In genomic region chr3:188123170-188123920, GRCh38 we compare ENCODE assay signal across 11 cellular contexts. TPM values are rescaled to one million over a fixed set of nuclear protein-coding genes. Genes with fewer than 3 reads are reported as not detected.
DNase-seq lines count a peak whose midpoint lies in the region; ATAC-seq, FAIRE-seq and TF ChIP-seq lines count a peak whose summit lies in the region.
"Had no signal": no experiment of that assay in that cellular context is flagged by ENCODE, and none has a peak within 500 bp of the region (broad histone marks: within the 10 kb centered on the region; RNA-seq: fewer than 3 reads in every experiment).

No MANE protein-coding gene starts in this region.

- no peak for TF ChIP-seq POLR2A in esophagus muscularis mucosa (IDR thresholded peaks at IDR 0.05; ENCODE audit: low read depth)

- no peaks in the 10 kb centered on the region for H3K9me3 ChIP-seq in esophagus muscularis mucosa
- H3K9me3 ChIP-seq in small intestine (ENCODE audit: control insufficient read depth, low read depth), result no peaks in the 10 kb centered on the region

- no peak overlapping the region for H3K4me3 Mint-ChIP-seq in effector memory CD8-positive, alpha-beta T cell
- H3K4me3 Mint-ChIP-seq: GM23338 had no signal

- no peak for FAIRE-seq in small intestine (lab: Jason Lieb, UNC)

- H3K4me3 ChIP-seq in esophagus muscularis mucosa (no peak overlapping the region), small intestine (ENCODE audit: low read depth in 1 of 2, low read length in 2 of 2) (no peak overlapping the region)
- H3K4me3 ChIP-seq: GM23338 had no signal

- no peak for TF ChIP-seq EP300 in esophagus muscularis mucosa (IDR thresholded peaks at IDR 0.05)

- intact Hi-C loops in esophagus muscularis mucosa (cut with DNase I), result no loop called here

- no peaks in the 10 kb centered on the region for H3K36me3 Mint-ChIP-seq in effector memory CD8-positive, alpha-beta T cell (ENCODE audit: insufficient read depth)

- H3K4me1 ChIP-seq in esophagus muscularis mucosa (peaks cover 4 to 63% (median 54%) of the 10 kb centered on the region in 4 donors), small intestine (ENCODE audit: control insufficient read depth in 2 of 2, insufficient read depth in 1 of 2, low read depth in 1 of 2, low read length in 1 of 2) (peaks cover 0 to 1% of the 10 kb centered on the region in 2 donors)

- no peak overlapping the region for H3K27ac Mint-ChIP-seq in effector memory CD8-positive, alpha-beta T cell
- H3K27ac Mint-ChIP-seq: GM23338 had no signal

- no peaks in the 10 kb centered on the region for H3K27me3 ChIP-seq in esophagus muscularis mucosa
- H3K27me3 ChIP-seq in small intestine (ENCODE audit: control insufficient read depth in 2 of 2, insufficient read depth in 2 of 2, low read length in 2 of 2), result no peaks in the 10 kb centered on the region

- H3K36me3 ChIP-seq in esophagus muscularis mucosa (no peaks in the 10 kb centered on the region), small intestine (ENCODE audit: control insufficient read depth in 2 of 2, insufficient read depth in 2 of 2, low read length in 2 of 2) (no peaks in the 10 kb centered on the region)

- no peak for ATAC-seq in effector memory CD8-positive, alpha-beta T cell (replicated peaks)
- ATAC-seq: GM23338 had no signal

- no peaks in the 10 kb centered on the region for H3K4me1 Mint-ChIP-seq in effector memory CD8-positive, alpha-beta T cell (ENCODE audit: low read depth in 2 of 2)

- H3K27ac ChIP-seq in esophagus muscularis mucosa (replicated peaks in 1 of 4) (peak overlapping the region; percentile 28 to 78 (median 76)), small intestine (ENCODE audit: low read depth in 1 of 2, low read length in 1 of 2) (no peak overlapping the region)

- H3K27me3 Mint-ChIP-seq in effector memory CD8-positive, alpha-beta T cell, result no peaks in the 10 kb centered on the region

- TF ChIP-seq CTCF in esophagus muscularis mucosa (IDR thresholded peaks at IDR 0.05) (no peak), GM20000 (IDR thresholded peaks at IDR 0.05; ENCODE audit: extremely low read depth, missing control alignments) (no peak)

- peak; percentile 65 for DNase-seq in SIG-M5 treated with dmso at 0.1 percent for 504 hours (lab: John Stamatoyannopoulos, UW; ENCODE audit: unreplicated experiment)
- DNase-seq in SIG-M5 (lab: John Stamatoyannopoulos, UW), result no peak
- peak; percentile 86 for DNase-seq in NOMO-1 treated with DMSO at 0.1 percent for 48 hours (lab: John Stamatoyannopoulos, UW; ENCODE audit: unreplicated experiment)
- DNase-seq in esophagus muscularis mucosa (ENCODE audit: extremely low spot score), result no peak
- DNase-seq in small intestine, result peak; percentile 8
- no peak for DNase-seq in effector memory CD8-positive, alpha-beta T cell
- DNase-seq in GM20000 (ENCODE audit: low spot score), result no peak
- no peak for DNase-seq in GM19238 (ENCODE audit: insufficient read length, low spot score)
- DNase-seq: 8988T, caudate nucleus had no signal

- no peaks in the 10 kb centered on the region for H3K9me3 Mint-ChIP-seq in effector memory CD8-positive, alpha-beta T cell
- H3K9me3 Mint-ChIP-seq: GM23338 had no signal

- WGBS in esophagus muscularis mucosa, result 70% methylated on average over 6 of the region's 6 CpGs
- 53 to 66% (median 63%) methylated on average over 6 of the region's 6 CpGs for WGBS in small intestine, 3 donors

RNA-seq across cellular contexts. Expression of gene LPP, which starts 30.6 kb away (rescaled TPM):
- 1,000 to 10,000 TPM; 1,872 to 3,079 (median 2,300) TPM for total RNA-seq in esophagus muscularis mucosa
- polyA plus RNA-seq in small intestine, result 10 to 100 TPM in 1 of 3 donors, 1 to 10 TPM in 2; 5.4 to 19.3 (median 5.6) TPM

Comparison
In these comparisons a context has a peak if more than half of its experiments do, and no peak if none do; other contexts are left out.
1. DNase-seq: peak in SIG-M5 treated with dmso at 0.1 percent for 504 hours (single experiment), NOMO-1 treated with DMSO at 0.1 percent for 48 hours (single experiment) and small intestine (single experiment); none in SIG-M5 (single experiment), esophagus muscularis mucosa (single experiment), effector memory CD8-positive, alpha-beta T cell (0 of 3), GM20000 (single experiment) and GM19238 (single experiment).
2. H3K27ac ChIP-seq: peak in esophagus muscularis mucosa (4 of 4); none in small intestine (0 of 2).